ENCODE assay signal across 1 cellular context in the genomic region with DNA sequence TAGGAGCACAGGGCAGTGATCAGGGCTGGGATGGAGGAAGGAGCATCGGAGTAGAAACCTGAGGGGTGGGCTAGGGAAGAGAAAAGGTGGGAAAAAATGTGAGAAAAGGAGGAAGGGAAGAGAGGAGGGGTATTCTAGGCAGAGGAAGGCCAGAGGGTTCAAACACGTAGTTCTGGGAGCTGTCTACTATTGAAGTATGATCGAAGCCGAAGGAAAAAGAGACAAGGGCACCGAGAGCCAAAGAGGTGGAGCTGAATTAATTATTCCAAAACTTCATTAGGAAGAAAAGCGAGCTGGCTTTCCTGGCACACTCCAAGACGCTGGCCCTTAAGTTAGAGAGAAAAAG.
TF ChIP-seq lines count a peak whose summit lies in the region.

No MANE protein-coding gene starts in this region.

TF ChIP-seq in HEK293, 187 proteins besides CTCF, POLR2A, EP300 and RAD21 (continued from another document):
- TF ChIP-seq, protein P1, sequence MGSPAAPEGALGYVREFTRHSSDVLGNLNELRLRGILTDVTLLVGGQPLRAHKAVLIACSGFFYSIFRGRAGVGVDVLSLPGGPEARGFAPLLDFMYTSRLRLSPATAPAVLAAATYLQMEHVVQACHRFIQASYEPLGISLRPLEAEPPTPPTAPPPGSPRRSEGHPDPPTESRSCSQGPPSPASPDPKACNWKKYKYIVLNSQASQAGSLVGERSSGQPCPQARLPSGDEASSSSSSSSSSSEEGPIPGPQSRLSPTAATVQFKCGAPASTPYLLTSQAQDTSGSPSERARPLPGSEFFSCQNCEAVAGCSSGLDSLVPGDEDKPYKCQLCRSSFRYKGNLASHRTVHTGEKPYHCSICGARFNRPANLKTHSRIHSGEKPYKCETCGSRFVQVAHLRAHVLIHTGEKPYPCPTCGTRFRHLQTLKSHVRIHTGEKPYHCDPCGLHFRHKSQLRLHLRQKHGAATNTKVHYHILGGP (tag by site-specific recombination; IDR thresholded peaks at IDR 0.05), result 0 out of 2 replicates have a peak, but pooled peaks have one; percentile 29
- no peak for TF ChIP-seq ZNF274 (IDR thresholded peaks at IDR 0.05; ENCODE audit: low read length)
- TF ChIP-seq ZNF274 (tag by site-specific recombination; IDR thresholded peaks at IDR 0.05; ENCODE audit: borderline replicate concordance), result 0 out of 2 replicates have a peak, but pooled peaks have one; percentile 63
- TF ChIP-seq BCL11B (tag by site-specific recombination; IDR thresholded peaks at IDR 0.05; ENCODE audit: low read depth), result 0 out of 2 replicates have a peak, but pooled peaks have one; percentile 34
- TF ChIP-seq ZNF169 (tag by site-specific recombination; IDR thresholded peaks at IDR 0.05), result 0 out of 2 replicates have a peak, but pooled peaks have one; percentile 17
